9 cellular contexts compared by ENCODE assay signal in genomic region chr6:16413399-16413798, GRCh38.
A peak's percentile ranks its signal among the peaks of the same experiment; 100 is the strongest.
DNase-seq lines count a peak whose midpoint lies in the region; ATAC-seq and TF ChIP-seq lines count a peak whose summit lies in the region.
"Had no signal": no experiment of that assay in that cellular context is flagged by ENCODE, and none has a peak within 500 bp of the region (broad histone marks: within the 10 kb centered on the region; RNA-seq: fewer than 3 reads in every experiment).

No MANE protein-coding gene starts in this region.

- H3K36me3 ChIP-seq in heart right ventricle (no peaks in the 10 kb centered on the region), thoracic aorta (no peaks in the 10 kb centered on the region)

- H3K4me1 Mint-ChIP-seq in activated naive CD8-positive, alpha-beta T cell (ENCODE audit: low read depth): peaks cover 34% of the 10 kb centered on the region
- peaks cover 23% of the 10 kb centered on the region for H3K4me1 Mint-ChIP-seq in mesothelial cell of epicardium

- H3K4me3 ChIP-seq in heart right ventricle: peak overlapping the region in 1 of 10 donors; percentile 28
- H3K4me3 ChIP-seq in right cardiac atrium (ENCODE audit: low read length): no peak overlapping the region
- H3K4me3 ChIP-seq in thoracic aorta: peak overlapping the region; percentile 19

- H3K27me3 Mint-ChIP-seq in activated naive CD8-positive, alpha-beta T cell: no peaks in the 10 kb centered on the region
- no peaks in the 10 kb centered on the region for H3K27me3 Mint-ChIP-seq in mesothelial cell of epicardium (ENCODE audit: low read depth)

- DNase-seq in heart right ventricle (no peak), right cardiac atrium (no peak), thoracic aorta (ENCODE audit: low spot score) (no peak), mesothelial cell of epicardium (ENCODE audit: low spot score in 2 of 2, unreplicated experiment in 2 of 2) (no peak)
- DNase-seq: NCI-H2171 treated with DMSO at 0.1 percent for 48 hours had no signal

- no peak for ATAC-seq in heart right ventricle
- no peak for ATAC-seq in right cardiac atrium
- ATAC-seq in HG03521 (IDR thresholded peaks at IDR 0.05; ENCODE audit: unreplicated experiment): peak; percentile 38
- ATAC-seq in thoracic aorta (ENCODE audit: insufficient number of reproducible peaks, low FRiP score, low read depth): no peak
- ATAC-seq in GM18505 (IDR thresholded peaks at IDR 0.05; ENCODE audit: unreplicated experiment): no peak
- no peak for ATAC-seq in GM19023 (IDR thresholded peaks at IDR 0.05; ENCODE audit: unreplicated experiment)

- H3K27me3 ChIP-seq in heart right ventricle: no peaks in the 10 kb centered on the region
- no peaks in the 10 kb centered on the region for H3K27me3 ChIP-seq in right cardiac atrium (ENCODE audit: control insufficient read depth, insufficient read depth)
- H3K27me3 ChIP-seq in thoracic aorta (replicated peaks; ENCODE audit: insufficient read depth): no peaks in the 10 kb centered on the region

- TF ChIP-seq CTCF in heart right ventricle (IDR thresholded peaks at IDR 0.05) (no peak), thoracic aorta (IDR thresholded peaks at IDR 0.05) (no peak), mesothelial cell of epicardium (IDR thresholded peaks at IDR 0.05; ENCODE audit: unreplicated experiment) (no peak)

- no peak for TF ChIP-seq POLR2A in GM18505 (IDR thresholded peaks at IDR 0.05; ENCODE audit: borderline replicate concordance, extremely low read depth, insufficient read depth, insufficient read length)

- intact Hi-C loops in heart right ventricle (cut with DNase I): loop anchor here in 4 of 10 donors (5.0 to 10.0 kb wide), 2 partner anchors 349 to 351 kb away; partner anchors contain the start of gene ATXN1 (in 4 of the 4)
- intact Hi-C loops in right cardiac atrium (cut with DNase I): loop anchor here in 1 of 4 donors (10.0 kb wide), 1 partner anchor 351 kb away; the partner anchor contains the start of gene ATXN1

- peaks cover 2% of the 10 kb centered on the region for H3K36me3 Mint-ChIP-seq in activated naive CD8-positive, alpha-beta T cell
- H3K36me3 Mint-ChIP-seq in mesothelial cell of epicardium: no peaks in the 10 kb centered on the region

- 86 to 87% methylated on average over 4 of the region's 4 CpGs for WGBS in heart right ventricle, 2 donors
- 75% methylated on average over 4 of the region's 4 CpGs for WGBS in right cardiac atrium

- peak overlapping the region; percentile 93 for H3K27ac Mint-ChIP-seq in activated naive CD8-positive, alpha-beta T cell
- no peak overlapping the region for H3K27ac Mint-ChIP-seq in mesothelial cell of epicardium

- H3K4me3 Mint-ChIP-seq in activated naive CD8-positive, alpha-beta T cell: peak overlapping the region; percentile 18
- H3K4me3 Mint-ChIP-seq in mesothelial cell of epicardium: no peak overlapping the region

- H3K4me1 ChIP-seq in heart right ventricle: peaks cover 0 to 44% (median 24%) of the 10 kb centered on the region in 9 donors
- peaks cover 2% of the 10 kb centered on the region for H3K4me1 ChIP-seq in right cardiac atrium (ENCODE audit: control insufficient read depth, insufficient read depth, low read length)
- peaks cover 0 to 36% of the 10 kb centered on the region in 2 donors for H3K4me1 ChIP-seq in thoracic aorta (ENCODE audit: control insufficient read depth in 1 of 2, low read depth in 2 of 2)

- H3K27ac ChIP-seq in heart right ventricle (peak overlapping the region in 6 of 10 donors; percentile 25 to 67 (median 44)), right cardiac atrium (ENCODE audit: low read length) (no peak overlapping the region), thoracic aorta (no peak overlapping the region)

- no peaks in the 10 kb centered on the region for H3K9me3 Mint-ChIP-seq in activated naive CD8-positive, alpha-beta T cell (ENCODE audit: low read depth)
- no peaks in the 10 kb centered on the region for H3K9me3 Mint-ChIP-seq in mesothelial cell of epicardium

- H3K9me3 ChIP-seq in heart right ventricle (no peaks in the 10 kb centered on the region), right cardiac atrium (ENCODE audit: control insufficient read depth, low read length) (no peaks in the 10 kb centered on the region), thoracic aorta (no peaks in the 10 kb centered on the region)

Comparison
In these comparisons a context has a peak if more than half of its experiments do, and no peak if none do; other contexts are left out.
1. H3K27ac ChIP-seq: peak in heart right ventricle (6 of 10); none in right cardiac atrium (single experiment) and thoracic aorta (0 of 2).